ENCODE assay signal across 1 cellular context in the genomic region with DNA sequence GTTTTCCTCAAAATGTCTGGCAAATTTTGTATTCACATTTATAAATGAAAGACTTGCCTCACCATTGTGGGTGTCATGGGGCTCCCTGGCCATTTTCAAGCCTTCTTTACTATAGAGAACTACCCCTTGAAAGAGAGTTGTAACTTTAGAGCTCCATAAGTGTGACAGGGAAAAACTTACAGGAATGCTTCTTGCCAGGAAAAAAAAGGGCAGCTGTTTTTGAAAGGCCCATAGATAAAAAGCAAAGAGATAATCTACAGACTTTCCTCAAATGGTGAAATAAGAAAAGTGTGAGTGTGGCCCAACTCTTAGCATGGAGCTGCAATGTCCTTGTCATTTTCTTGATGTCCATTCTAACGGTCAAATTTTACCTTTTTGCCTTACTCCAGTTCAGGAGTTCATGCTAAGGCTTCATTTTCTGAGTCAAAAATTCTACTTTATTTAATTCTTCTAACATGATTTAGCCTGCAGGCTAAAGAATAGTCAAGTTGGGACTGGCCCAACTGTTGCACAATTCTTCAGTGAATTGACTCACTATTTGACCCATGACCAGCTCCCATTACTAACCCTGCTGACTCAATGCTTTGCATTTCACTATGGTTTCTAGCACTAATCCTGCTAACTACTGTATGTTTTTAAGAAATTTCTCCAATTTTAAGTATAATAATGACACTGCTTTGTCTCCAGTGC.
TF ChIP-seq lines count a peak whose summit lies in the region.

No MANE protein-coding gene starts in this region.

TF ChIP-seq in IMR-90, 13 proteins besides CTCF, POLR2A, EP300 and RAD21:
- TF ChIP-seq, protein P1, sequence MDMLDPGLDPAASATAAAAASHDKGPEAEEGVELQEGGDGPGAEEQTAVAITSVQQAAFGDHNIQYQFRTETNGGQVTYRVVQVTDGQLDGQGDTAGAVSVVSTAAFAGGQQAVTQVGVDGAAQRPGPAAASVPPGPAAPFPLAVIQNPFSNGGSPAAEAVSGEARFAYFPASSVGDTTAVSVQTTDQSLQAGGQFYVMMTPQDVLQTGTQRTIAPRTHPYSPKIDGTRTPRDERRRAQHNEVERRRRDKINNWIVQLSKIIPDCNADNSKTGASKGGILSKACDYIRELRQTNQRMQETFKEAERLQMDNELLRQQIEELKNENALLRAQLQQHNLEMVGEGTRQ (IDR thresholded peaks at IDR 0.05; ENCODE audit: low read depth, low read length), result no peak
- TF ChIP-seq CEBPB (IDR thresholded peaks at IDR 0.05; ENCODE audit: low read depth, low read length), result peak; percentile 100
- TF ChIP-seq BHLHE40 (IDR thresholded peaks at IDR 0.05; ENCODE audit: low read depth, low read length), result peak; percentile 16; the same call in 1 of the 2 replicates
- peak; percentile 55 for TF ChIP-seq MAFK (IDR thresholded peaks at IDR 0.05; ENCODE audit: low read depth, low read length)
- TF ChIP-seq RCOR1 (IDR thresholded peaks at IDR 0.05; ENCODE audit: insufficient replicate concordance, low read length), result peak; percentile 77
- no peak for TF ChIP-seq SMC3 (IDR thresholded peaks at IDR 0.05; ENCODE audit: low read depth, low read length)
- TF ChIP-seq FOS (IDR thresholded peaks at IDR 0.05; ENCODE audit: low read depth, low read length), result peak; percentile 95
